ENCODE assay signal across 21 cellular contexts in genomic region chr12:52655720-52656124, GRCh38. TPM values are rescaled to one million over a fixed set of nuclear protein-coding genes. Genes with fewer than 3 reads are reported as not detected.
A peak's percentile ranks its signal among the peaks of the same experiment; 100 is the strongest.
DNase-seq lines count a peak whose midpoint lies in the region; ATAC-seq and TF ChIP-seq lines count a peak whose summit lies in the region.
"Had no signal": no experiment of that assay in that cellular context is flagged by ENCODE, and none has a peak within 500 bp of the region (broad histone marks: within the 10 kb centered on the region; RNA-seq: fewer than 3 reads in every experiment).

No MANE protein-coding gene starts in this region.

- no peak for DNase-seq in Right ventricle myocardium inferior (ENCODE audit: missing footprints)
- DNase-seq in left ventricle myocardium inferior: no peak
- DNase-seq in epithelial cell of esophagus (ENCODE audit: low read depth): peak; percentile 72
- DNase-seq in upper lobe of left lung: peak in 1 of 2 donors; percentile 35
- no peak for DNase-seq in NCI-H2227 (lab: John Stamatoyannopoulos, UW; ENCODE audit: unreplicated experiment)
- DNase-seq: activated CD4-positive, alpha-beta T cell treated with anti-CD3 and anti-CD28 coated beads, Interleukin-2, amount 10 ng/mL, durations not matched to agents 24 days and 14 days; activated naive CD8-positive, alpha-beta T cell treated with anti-CD3 and anti-CD28 coated beads, Interleukin-2, amount 10 ng/mL, durations not matched to agents 7 days and 5 days; activated T-cell treated with anti-CD3 and anti-CD28 coated beads, Interleukin-2, amount 50 U/mL, for 1 hour; GF-D8; HFFc6; KBM-7; mucosa of descending colon; NCI-H1436; NCI-H526 treated with DMSO at 0.1 percent for 48 hours; stimulated activated naive CD4-positive, alpha-beta T cell treated with Interleukin-2 at 50 U/mL for 16 hours had no signal

- no peaks in the 10 kb centered on the region for H3K36me3 ChIP-seq in left ventricle myocardium inferior
- no peaks in the 10 kb centered on the region for H3K36me3 ChIP-seq in upper lobe of left lung

- H3K27ac ChIP-seq in left ventricle myocardium inferior (replicated peaks): no peak overlapping the region
- no peak overlapping the region for H3K27ac ChIP-seq in upper lobe of left lung

- TF ChIP-seq CTCF in left ventricle myocardium inferior (IDR thresholded peaks at IDR 0.05; ENCODE audit: borderline replicate concordance): no peak
- TF ChIP-seq CTCF in epithelial cell of esophagus (IDR thresholded peaks at IDR 0.05; ENCODE audit: insufficient read depth, low read depth, low read length, missing control alignments): no peak
- no peak for TF ChIP-seq CTCF in upper lobe of left lung (IDR thresholded peaks at IDR 0.05)

- intact Hi-C loops in Right ventricle myocardium inferior (cut with DNase I): no loop called here
- intact Hi-C loops in left ventricle myocardium inferior (cut with micrococcal nuclease): no loop called here

- 38 to 58% methylated on average over 6 to 8 of the region's 8 CpGs for WGBS in upper lobe of left lung, 2 donors

- H3K27me3 ChIP-seq in left ventricle myocardium inferior (ENCODE audit: low read depth): peaks cover 39% of the 10 kb centered on the region
- H3K27me3 ChIP-seq in upper lobe of left lung: no peaks in the 10 kb centered on the region

- H3K4me1 ChIP-seq in left ventricle myocardium inferior (peaks cover 24% of the 10 kb centered on the region), upper lobe of left lung (no peaks in the 10 kb centered on the region)

- ATAC-seq in Right ventricle myocardium inferior (peak; percentile 67), upper lobe of left lung (ENCODE audit: low FRiP score in 2 of 2) (peak; percentile 28 to 51), HG03196 (IDR thresholded peaks at IDR 0.05; ENCODE audit: unreplicated experiment) (no peak)
- ATAC-seq: mucosa of descending colon had no signal

- no peak for TF ChIP-seq EP300 in upper lobe of left lung (IDR thresholded peaks at IDR 0.05)

- no peak for TF ChIP-seq POLR2A in upper lobe of left lung (IDR thresholded peaks at IDR 0.05)

- H3K4me3 ChIP-seq in left ventricle myocardium inferior (no peak overlapping the region), epithelial cell of esophagus (ENCODE audit: low read length) (no peak overlapping the region), upper lobe of left lung (no peak overlapping the region)
- H3K4me3 ChIP-seq: mucosa of descending colon, skin epidermis had no signal

- H3K9me3 ChIP-seq in left ventricle myocardium inferior (replicated peaks) (no peaks in the 10 kb centered on the region), upper lobe of left lung (no peaks in the 10 kb centered on the region)
- H3K9me3 ChIP-seq: mucosa of descending colon had no signal

RNA-seq across cellular contexts. Expression of gene KRT2, which starts 3.7 kb away (rescaled TPM):
- total RNA-seq in Right ventricle myocardium inferior: not detected
- not detected for total RNA-seq in left ventricle myocardium inferior
- not detected for total RNA-seq in upper lobe of left lung
- total RNA-seq: activated CD4-positive, alpha-beta T cell treated with anti-CD3 and anti-CD28 coated beads, Interleukin-2, amount 10 ng/mL, durations not matched to agents 24 days and 14 days; activated naive CD8-positive, alpha-beta T cell treated with anti-CD3 and anti-CD28 coated beads, Interleukin-2, amount 10 ng/mL, durations not matched to agents 7 days and 5 days; endodermal cell; frontal cortex; HFFc6; omental fat pad had no signal

RNA-seq across cellular contexts. Expression of gene KRT1, which starts 24.5 kb away (rescaled TPM):
- total RNA-seq in Right ventricle myocardium inferior (not detected), left ventricle myocardium inferior (not detected), upper lobe of left lung (1 to 10 TPM in 1 of 6 donors, under 1 TPM in 1, not detected in 4; 0.37 to 2.4 TPM)
- total RNA-seq: activated CD4-positive, alpha-beta T cell treated with anti-CD3 and anti-CD28 coated beads, Interleukin-2, amount 10 ng/mL, durations not matched to agents 24 days and 14 days; activated naive CD8-positive, alpha-beta T cell treated with anti-CD3 and anti-CD28 coated beads, Interleukin-2, amount 10 ng/mL, durations not matched to agents 7 days and 5 days; endodermal cell; HFFc6 had no signal

RNA-seq across cellular contexts. Expression of gene KRT73, which starts 37.4 kb away (rescaled TPM):
- total RNA-seq in Right ventricle myocardium inferior (not detected), left ventricle myocardium inferior (not detected), upper lobe of left lung (under 1 TPM in 2 of 6 donors, not detected in 4; 0.15 to 0.55 TPM)
- total RNA-seq: activated CD4-positive, alpha-beta T cell treated with anti-CD3 and anti-CD28 coated beads, Interleukin-2, amount 10 ng/mL, durations not matched to agents 24 days and 14 days; endodermal cell; frontal cortex; HFFc6; mucosa of descending colon; omental fat pad had no signal

RNA-seq across cellular contexts. Expression of gene KRT77, which starts 47.6 kb away (rescaled TPM):
- total RNA-seq in Right ventricle myocardium inferior: not detected
- total RNA-seq in left ventricle myocardium inferior: not detected
- not detected for total RNA-seq in upper lobe of left lung
- total RNA-seq: activated CD4-positive, alpha-beta T cell treated with anti-CD3 and anti-CD28 coated beads, Interleukin-2, amount 10 ng/mL, durations not matched to agents 24 days and 14 days; activated naive CD8-positive, alpha-beta T cell treated with anti-CD3 and anti-CD28 coated beads, Interleukin-2, amount 10 ng/mL, durations not matched to agents 7 days and 5 days; endodermal cell; frontal cortex; HFFc6; mucosa of descending colon; omental fat pad; T-helper 1 cell treated with Interleukin-12 subunit alpha and Interleukin-12 subunit beta and Interleukin-4 antibody, amounts not matched to agents 30 ng/mL and 1 ng/mL, for 36 hours had no signal

RNA-seq across cellular contexts. Expression of gene KRT72, which starts 54.5 kb away (rescaled TPM):
- total RNA-seq in Right ventricle myocardium inferior (not detected), left ventricle myocardium inferior (not detected), upper lobe of left lung (under 1 TPM in 2 of 6 donors, not detected in 4; 0.11 to 0.37 TPM)
- total RNA-seq: endodermal cell, frontal cortex, HFFc6, mucosa of descending colon had no signal
